Comparison of ENCODE assay signal across 1 cellular context in genomic region chr22:23013612-23014011, GRCh38.
TF ChIP-seq lines count a peak whose summit lies in the region.

No MANE protein-coding gene starts in this region.

TF ChIP-seq in K562, 482 proteins besides CTCF, POLR2A, EP300 and RAD21 (continued from another document):
- TF ChIP-seq CTCFL (IDR thresholded peaks at IDR 0.05; ENCODE audit: borderline replicate concordance, insufficient read depth, low read depth, low read length, poor library complexity, severe bottlenecking) (no peak), NR2C2 (CRISPR knock-in tag; IDR thresholded peaks at IDR 0.05) (peak; percentile 67; the same call in 1 of the 2 replicates), NR2C2 (tag; IDR thresholded peaks at IDR 0.05) (no peak), TGIF2 (CRISPR knock-in tag; IDR thresholded peaks at IDR 0.05) (no peak), ELF2 (CRISPR knock-in tag; IDR thresholded peaks at IDR 0.05) (no peak), TCF7L2 (IDR thresholded peaks at IDR 0.05; ENCODE audit: low read depth, low read length) (no peak), ELK1 (CRISPR knock-in tag; IDR thresholded peaks at IDR 0.05) (peak; percentile 89; the same call in 1 of the 2 replicates), NRF1 (conservative IDR thresholded peaks at IDR 0.05 in 1 of 2, IDR thresholded peaks at IDR 0.05 in 1 of 2) (no peak), HNRNPK (IDR thresholded peaks at IDR 0.05; ENCODE audit: low read depth, low read length, poor library complexity, severe bottlenecking) (no peak), MED1 (CRISPR knock-in tag; IDR thresholded peaks at IDR 0.05; ENCODE audit: borderline replicate concordance) (0 out of 2 replicates have a peak, but pooled peaks have one; percentile 37), CBFB (CRISPR knock-in tag; IDR thresholded peaks at IDR 0.05) (no peak), OTX1 (CRISPR knock-in tag; IDR thresholded peaks at IDR 0.05) (no peak), ZBTB11 (CRISPR knock-in tag; IDR thresholded peaks at IDR 0.05) (no peak), NFE2 (IDR thresholded peaks at IDR 0.05; ENCODE audit: low read depth) (no peak), PRMT5 (CRISPR knock-in tag; IDR thresholded peaks at IDR 0.05) (0 out of 2 replicates have a peak, but pooled peaks have one; percentile 38), ZNF707 (CRISPR knock-in tag; conservative IDR thresholded peaks at IDR 0.05) (no peak), EHMT2 (IDR thresholded peaks at IDR 0.05) (no peak), ERF (CRISPR knock-in tag; IDR thresholded peaks at IDR 0.05) (no peak), E2F5 (CRISPR knock-in tag; IDR thresholded peaks at IDR 0.05) (0 out of 2 replicates have a peak, but pooled peaks have one; percentile 51), ARHGAP35 (IDR thresholded peaks at IDR 0.05; ENCODE audit: partially characterized antibody) (no peak), HMG20B (CRISPR knock-in tag; IDR thresholded peaks at IDR 0.05) (no peak), ZNF431 (CRISPR knock-in tag; IDR thresholded peaks at IDR 0.05) (no peak), RBM39 (optimal IDR thresholded peaks at IDR 0.05; ENCODE audit: low read depth, low read length) (no peak), ZNF3 (CRISPR knock-in tag; IDR thresholded peaks at IDR 0.05) (no peak), HMGXB4 (CRISPR knock-in tag; IDR thresholded peaks at IDR 0.05) (0 out of 2 replicates have a peak, but pooled peaks have one; percentile 22), HMG20A (CRISPR knock-in tag; conservative IDR thresholded peaks at IDR 0.05) (no peak), CEBPG (CRISPR knock-in tag; IDR thresholded peaks at IDR 0.05) (peak; percentile 22; the same call in 1 of the 2 replicates), CEBPG (tag; conservative IDR thresholded peaks at IDR 0.05 in 1 of 2, IDR thresholded peaks at IDR 0.05 in 1 of 2) (no peak), PHF8 (IDR thresholded peaks at IDR 0.05; ENCODE audit: borderline replicate concordance, low read length) (no peak), FOXK2 (conservative IDR thresholded peaks at IDR 0.05 in 1 of 2, IDR thresholded peaks at IDR 0.05 in 1 of 2; ENCODE audit: low read depth in 2 of 2) (no peak), BRF2 (IDR thresholded peaks at IDR 0.05; ENCODE audit: borderline replicate concordance, insufficient read depth, insufficient read length) (no peak), CHAMP1 (IDR thresholded peaks at IDR 0.05) (no peak), NFRKB (IDR thresholded peaks at IDR 0.05; ENCODE audit: low read depth) (no peak), ATF3 (IDR thresholded peaks at IDR 0.05) (no peak), ATF3 (CRISPR knock-in tag; conservative IDR thresholded peaks at IDR 0.05) (0 out of 2 replicates have a peak, but pooled peaks have one; percentile 30), NFE2L1 (tag; IDR thresholded peaks at IDR 0.05; ENCODE audit: borderline replicate concordance, low read depth) (no peak)
TF ChIP-seq in K562: peak in this region for 15.
